ENCODE assay signal across 1 cellular context in the genomic region with DNA sequence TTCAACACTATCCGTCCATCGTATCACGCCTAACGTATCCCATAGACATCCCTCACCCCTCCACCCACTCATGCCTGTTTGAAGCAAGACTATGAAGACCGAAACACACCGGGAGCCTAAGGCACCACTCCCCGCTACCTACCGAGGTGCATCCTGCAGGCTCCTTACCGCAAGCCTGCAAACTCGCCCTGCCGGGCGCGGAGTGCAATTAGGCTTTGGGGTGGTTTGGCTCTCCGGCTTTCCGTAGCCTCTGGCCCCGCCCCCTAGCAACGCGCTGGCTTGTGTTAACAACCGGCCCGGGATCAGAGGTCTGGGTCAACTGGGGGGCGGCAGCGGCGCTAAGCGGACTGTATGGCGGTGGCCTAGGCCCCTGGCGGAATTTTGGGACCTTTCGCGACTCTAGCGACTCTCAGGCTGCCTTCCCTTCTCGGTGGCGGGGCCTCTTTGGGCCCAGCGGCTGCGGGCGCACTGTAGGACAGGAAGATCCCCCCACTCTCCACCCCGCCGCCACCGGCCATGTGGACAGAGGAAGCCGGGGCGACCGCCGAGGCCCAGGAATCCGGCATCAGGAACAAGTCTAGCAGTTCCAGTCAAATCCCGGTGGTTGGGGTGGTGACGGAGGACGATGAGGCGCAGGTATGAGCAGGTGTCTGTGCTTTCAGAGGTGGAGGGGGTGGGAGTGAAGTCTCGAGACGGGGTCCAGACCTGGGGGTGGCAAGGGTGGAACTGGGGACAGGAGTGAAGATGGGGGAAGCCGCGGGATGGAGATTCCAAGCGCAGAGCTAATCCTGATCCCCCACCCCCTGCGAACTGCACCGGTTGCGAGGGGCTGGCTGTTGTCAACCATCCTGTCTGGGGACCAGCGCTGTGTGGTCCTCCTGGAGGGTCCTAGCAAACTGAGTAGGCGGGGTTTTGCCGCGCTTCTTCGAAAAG.
TF ChIP-seq lines count a peak whose summit lies in the region.

Gene CFAP69 (plus strand): TSS at position 266 of the 933 bp plus-strand sequence. CDS start 251 bp downstream, at position 517.

TF ChIP-seq in HepG2, 621 proteins besides CTCF, POLR2A, EP300 and RAD21 (continued from another document and continues in another):
- TF ChIP-seq SMAD3 (CRISPR knock-in tag; IDR thresholded peaks at IDR 0.05) = peak; percentile 60; the same call in 1 of the 2 replicates
- TF ChIP-seq ZNF75D (CRISPR knock-in tag; IDR thresholded peaks at IDR 0.05; ENCODE audit: borderline replicate concordance) = no peak
- TF ChIP-seq GATAD1 (CRISPR knock-in tag; IDR thresholded peaks at IDR 0.05) = peak; percentile 86
- TF ChIP-seq RNF2 (conservative IDR thresholded peaks at IDR 0.05; ENCODE audit: low read depth) = no peak
- 0 out of 2 replicates have a peak, but pooled peaks have one; percentile 28 for TF ChIP-seq ZNF383 (CRISPR knock-in tag; IDR thresholded peaks at IDR 0.05; ENCODE audit: borderline replicate concordance)
- peak; percentile 94 for TF ChIP-seq ZNF501 (CRISPR knock-in tag; IDR thresholded peaks at IDR 0.05)
- no peak for TF ChIP-seq ZBTB4 (CRISPR knock-in tag; IDR thresholded peaks at IDR 0.05; ENCODE audit: borderline replicate concordance)
- TF ChIP-seq, protein P1, sequence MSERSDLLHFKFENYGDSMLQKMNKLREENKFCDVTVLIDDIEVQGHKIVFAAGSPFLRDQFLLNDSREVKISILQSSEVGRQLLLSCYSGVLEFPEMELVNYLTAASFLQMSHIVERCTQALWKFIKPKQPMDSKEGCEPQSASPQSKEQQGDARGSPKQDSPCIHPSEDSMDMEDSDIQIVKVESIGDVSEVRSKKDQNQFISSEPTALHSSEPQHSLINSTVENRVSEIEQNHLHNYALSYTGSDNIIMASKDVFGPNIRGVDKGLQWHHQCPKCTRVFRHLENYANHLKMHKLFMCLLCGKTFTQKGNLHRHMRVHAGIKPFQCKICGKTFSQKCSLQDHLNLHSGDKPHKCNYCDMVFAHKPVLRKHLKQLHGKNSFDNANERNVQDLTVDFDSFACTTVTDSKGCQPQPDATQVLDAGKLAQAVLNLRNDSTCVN (CRISPR knock-in tag; IDR thresholded peaks at IDR 0.05; ENCODE audit: borderline replicate concordance) = no peak
- TF ChIP-seq MXD3 (CRISPR knock-in tag; IDR thresholded peaks at IDR 0.05) = 0 out of 2 replicates have a peak, but pooled peaks have one; percentile 46
- TF ChIP-seq, protein P2, sequence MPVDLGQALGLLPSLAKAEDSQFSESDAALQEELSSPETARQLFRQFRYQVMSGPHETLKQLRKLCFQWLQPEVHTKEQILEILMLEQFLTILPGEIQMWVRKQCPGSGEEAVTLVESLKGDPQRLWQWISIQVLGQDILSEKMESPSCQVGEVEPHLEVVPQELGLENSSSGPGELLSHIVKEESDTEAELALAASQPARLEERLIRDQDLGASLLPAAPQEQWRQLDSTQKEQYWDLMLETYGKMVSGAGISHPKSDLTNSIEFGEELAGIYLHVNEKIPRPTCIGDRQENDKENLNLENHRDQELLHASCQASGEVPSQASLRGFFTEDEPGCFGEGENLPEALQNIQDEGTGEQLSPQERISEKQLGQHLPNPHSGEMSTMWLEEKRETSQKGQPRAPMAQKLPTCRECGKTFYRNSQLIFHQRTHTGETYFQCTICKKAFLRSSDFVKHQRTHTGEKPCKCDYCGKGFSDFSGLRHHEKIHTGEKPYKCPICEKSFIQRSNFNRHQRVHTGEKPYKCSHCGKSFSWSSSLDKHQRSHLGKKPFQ (CRISPR knock-in tag; IDR thresholded peaks at IDR 0.05; ENCODE audit: insufficient replicate concordance) = no peak
- TF ChIP-seq, protein P3, sequence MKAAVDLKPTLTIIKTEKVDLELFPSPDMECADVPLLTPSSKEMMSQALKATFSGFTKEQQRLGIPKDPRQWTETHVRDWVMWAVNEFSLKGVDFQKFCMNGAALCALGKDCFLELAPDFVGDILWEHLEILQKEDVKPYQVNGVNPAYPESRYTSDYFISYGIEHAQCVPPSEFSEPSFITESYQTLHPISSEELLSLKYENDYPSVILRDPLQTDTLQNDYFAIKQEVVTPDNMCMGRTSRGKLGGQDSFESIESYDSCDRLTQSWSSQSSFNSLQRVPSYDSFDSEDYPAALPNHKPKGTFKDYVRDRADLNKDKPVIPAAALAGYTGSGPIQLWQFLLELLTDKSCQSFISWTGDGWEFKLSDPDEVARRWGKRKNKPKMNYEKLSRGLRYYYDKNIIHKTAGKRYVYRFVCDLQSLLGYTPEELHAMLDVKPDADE (CRISPR knock-in tag; IDR thresholded peaks at IDR 0.05) = no peak
- TF ChIP-seq ZSCAN30 (CRISPR knock-in tag; IDR thresholded peaks at IDR 0.05) = no peak
- no peak for TF ChIP-seq CSRNP2 (CRISPR knock-in tag; conservative IDR thresholded peaks at IDR 0.05; ENCODE audit: low read depth)
- TF ChIP-seq ZNF781 (CRISPR knock-in tag; IDR thresholded peaks at IDR 0.05; ENCODE audit: borderline replicate concordance, not compliant biosample characterization) = no peak
- no peak for TF ChIP-seq ZFP36L2 (CRISPR knock-in tag; IDR thresholded peaks at IDR 0.05)
- peak; percentile 84 for TF ChIP-seq NR2F6 (IDR thresholded peaks at IDR 0.05)
- peak; percentile 81 for TF ChIP-seq NR2F6 (CRISPR knock-in tag; IDR thresholded peaks at IDR 0.05)
- TF ChIP-seq, protein P4, sequence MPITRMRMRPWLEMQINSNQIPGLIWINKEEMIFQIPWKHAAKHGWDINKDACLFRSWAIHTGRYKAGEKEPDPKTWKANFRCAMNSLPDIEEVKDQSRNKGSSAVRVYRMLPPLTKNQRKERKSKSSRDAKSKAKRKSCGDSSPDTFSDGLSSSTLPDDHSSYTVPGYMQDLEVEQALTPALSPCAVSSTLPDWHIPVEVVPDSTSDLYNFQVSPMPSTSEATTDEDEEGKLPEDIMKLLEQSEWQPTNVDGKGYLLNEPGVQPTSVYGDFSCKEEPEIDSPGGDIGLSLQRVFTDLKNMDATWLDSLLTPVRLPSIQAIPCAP (CRISPR knock-in tag; IDR thresholded peaks at IDR 0.05; ENCODE audit: low read depth) = no peak
- TF ChIP-seq PRMT3 (CRISPR knock-in tag; IDR thresholded peaks at IDR 0.05; ENCODE audit: borderline replicate concordance, low read depth) = no peak
- no peak for TF ChIP-seq TIGD3 (CRISPR knock-in tag; IDR thresholded peaks at IDR 0.05; ENCODE audit: borderline replicate concordance)
- TF ChIP-seq, protein P5, sequence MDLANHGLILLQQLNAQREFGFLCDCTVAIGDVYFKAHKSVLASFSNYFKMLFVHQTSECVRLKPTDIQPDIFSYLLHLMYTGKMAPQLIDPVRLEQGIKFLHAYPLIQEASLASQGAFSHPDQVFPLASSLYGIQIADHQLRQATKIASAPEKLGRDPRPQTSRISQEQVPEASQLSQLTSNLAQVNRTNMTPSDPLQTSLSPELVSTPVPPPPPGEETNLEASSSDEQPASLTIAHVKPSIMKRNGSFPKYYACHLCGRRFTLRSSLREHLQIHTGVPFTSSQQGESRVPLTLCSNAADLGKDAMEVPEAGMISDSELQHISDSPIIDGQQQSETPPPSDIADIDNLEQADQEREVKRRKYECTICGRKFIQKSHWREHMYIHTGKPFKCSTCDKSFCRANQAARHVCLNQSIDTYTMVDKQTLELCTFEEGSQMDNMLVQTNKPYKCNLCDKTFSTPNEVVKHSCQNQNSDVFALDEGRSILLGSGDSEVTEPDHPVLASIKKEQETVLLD (CRISPR knock-in tag; IDR thresholded peaks at IDR 0.05; ENCODE audit: low read depth) = no peak
- TF ChIP-seq GABPB1 (CRISPR knock-in tag; IDR thresholded peaks at IDR 0.05) = peak; percentile 70
- no peak for TF ChIP-seq REL (CRISPR knock-in tag; conservative IDR thresholded peaks at IDR 0.05)
- TF ChIP-seq GLMP (CRISPR knock-in tag; IDR thresholded peaks at IDR 0.05; ENCODE audit: borderline replicate concordance) = no peak
- TF ChIP-seq NCOR1 (IDR thresholded peaks at IDR 0.05; ENCODE audit: borderline replicate concordance, low read length) = no peak
- TF ChIP-seq BCL6 (CRISPR knock-in tag; IDR thresholded peaks at IDR 0.05) = peak; percentile 57; the same call in 1 of the 2 replicates
- peak; percentile 52; the same call in 1 of the 2 replicates for TF ChIP-seq RBFOX2 (IDR thresholded peaks at IDR 0.05; ENCODE audit: low read depth, low read length)
- TF ChIP-seq, protein P6, sequence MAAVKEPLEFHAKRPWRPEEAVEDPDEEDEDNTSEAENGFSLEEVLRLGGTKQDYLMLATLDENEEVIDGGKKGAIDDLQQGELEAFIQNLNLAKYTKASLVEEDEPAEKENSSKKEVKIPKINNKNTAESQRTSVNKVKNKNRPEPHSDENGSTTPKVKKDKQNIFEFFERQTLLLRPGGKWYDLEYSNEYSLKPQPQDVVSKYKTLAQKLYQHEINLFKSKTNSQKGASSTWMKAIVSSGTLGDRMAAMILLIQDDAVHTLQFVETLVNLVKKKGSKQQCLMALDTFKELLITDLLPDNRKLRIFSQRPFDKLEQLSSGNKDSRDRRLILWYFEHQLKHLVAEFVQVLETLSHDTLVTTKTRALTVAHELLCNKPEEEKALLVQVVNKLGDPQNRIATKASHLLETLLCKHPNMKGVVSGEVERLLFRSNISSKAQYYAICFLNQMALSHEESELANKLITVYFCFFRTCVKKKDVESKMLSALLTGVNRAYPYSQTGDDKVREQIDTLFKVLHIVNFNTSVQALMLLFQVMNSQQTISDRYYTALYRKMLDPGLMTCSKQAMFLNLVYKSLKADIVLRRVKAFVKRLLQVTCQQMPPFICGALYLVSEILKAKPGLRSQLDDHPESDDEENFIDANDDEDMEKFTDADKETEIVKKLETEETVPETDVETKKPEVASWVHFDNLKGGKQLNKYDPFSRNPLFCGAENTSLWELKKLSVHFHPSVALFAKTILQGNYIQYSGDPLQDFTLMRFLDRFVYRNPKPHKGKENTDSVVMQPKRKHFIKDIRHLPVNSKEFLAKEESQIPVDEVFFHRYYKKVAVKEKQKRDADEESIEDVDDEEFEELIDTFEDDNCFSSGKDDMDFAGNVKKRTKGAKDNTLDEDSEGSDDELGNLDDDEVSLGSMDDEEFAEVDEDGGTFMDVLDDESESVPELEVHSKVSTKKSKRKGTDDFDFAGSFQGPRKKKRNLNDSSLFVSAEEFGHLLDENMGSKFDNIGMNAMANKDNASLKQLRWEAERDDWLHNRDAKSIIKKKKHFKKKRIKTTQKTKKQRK (IDR thresholded peaks at IDR 0.05; ENCODE audit: low read length) = no peak
- peak; percentile 19; the same call in 1 of the 2 replicates for TF ChIP-seq ZNF232 (CRISPR knock-in tag; IDR thresholded peaks at IDR 0.05; ENCODE audit: borderline replicate concordance)
- 0 out of 2 replicates have a peak, but pooled peaks have one; percentile 48 for TF ChIP-seq ZNF34 (CRISPR knock-in tag; IDR thresholded peaks at IDR 0.05; ENCODE audit: borderline replicate concordance)
- TF ChIP-seq, protein P7, sequence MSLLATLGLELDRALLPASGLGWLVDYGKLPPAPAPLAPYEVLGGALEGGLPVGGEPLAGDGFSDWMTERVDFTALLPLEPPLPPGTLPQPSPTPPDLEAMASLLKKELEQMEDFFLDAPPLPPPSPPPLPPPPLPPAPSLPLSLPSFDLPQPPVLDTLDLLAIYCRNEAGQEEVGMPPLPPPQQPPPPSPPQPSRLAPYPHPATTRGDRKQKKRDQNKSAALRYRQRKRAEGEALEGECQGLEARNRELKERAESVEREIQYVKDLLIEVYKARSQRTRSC (CRISPR knock-in tag; IDR thresholded peaks at IDR 0.05; ENCODE audit: low read depth) = 0 out of 2 replicates have a peak, but pooled peaks have one; percentile 51
- no peak for TF ChIP-seq ZSCAN22 (CRISPR knock-in tag; IDR thresholded peaks at IDR 0.05)
- no peak for TF ChIP-seq HES4 (CRISPR knock-in tag; IDR thresholded peaks at IDR 0.05; ENCODE audit: borderline replicate concordance)
